ENCODE assay signal across 8 cellular contexts in genomic region chr22:30802202-30803166, GRCh38.
DNase-seq lines count a peak whose midpoint lies in the region; ATAC-seq and TF ChIP-seq lines count a peak whose summit lies in the region.

No MANE protein-coding gene starts in this region.

- ATAC-seq in T-helper 17 cell = peak; percentile 96
- peak; percentile 100 for ATAC-seq in left cardiac atrium
- no peak for ATAC-seq in HG03108 (IDR thresholded peaks at IDR 0.05; ENCODE audit: unreplicated experiment)

- intact Hi-C loops in left cardiac atrium (cut with DNase I) = loop anchor here in 1 of 2 donors (10.0 kb wide), 1 partner anchor 72 kb away; no protein-coding TSS in a partner anchor

- peak overlapping the region; percentile 22 for H3K4me3 Mint-ChIP-seq in T-helper 17 cell

- DNase-seq in GM10266 (ENCODE audit: extremely low spot score) (peak; percentile 81), LHCN-M2 (ENCODE audit: low read depth) (peak; percentile 96), T-helper 17 cell (peak; percentile 46 to 55 (median 48)), anterior cingulate cortex (lab: John Stamatoyannopoulos, UW) (peak in 54 of 58 donors; percentile 16 to 81 (median 62)), left cardiac atrium (peak; percentile 90), pons (ENCODE audit: low spot score) (peak; percentile 61), ureter (ENCODE audit: low spot score) (peak; percentile 86)

- no peak for TF ChIP-seq CTCF in GM10266 (IDR thresholded peaks at IDR 0.05; ENCODE audit: control insufficient read depth, insufficient read depth, low read depth, missing control alignments)

- H3K36me3 Mint-ChIP-seq in T-helper 17 cell (ENCODE audit: low read depth) = peaks cover 2% of the 10 kb centered on the region

- H3K4me1 Mint-ChIP-seq in T-helper 17 cell = no peaks in the 10 kb centered on the region

- H3K9me3 ChIP-seq in T-helper 17 cell (ENCODE audit: control insufficient read depth, low read length, poor library complexity, severe bottlenecking) = no peaks in the 10 kb centered on the region

- H3K27me3 Mint-ChIP-seq in T-helper 17 cell = peaks cover 43% of the 10 kb centered on the region

- no peak overlapping the region for H3K27ac Mint-ChIP-seq in T-helper 17 cell
